In the genomic region with DNA sequence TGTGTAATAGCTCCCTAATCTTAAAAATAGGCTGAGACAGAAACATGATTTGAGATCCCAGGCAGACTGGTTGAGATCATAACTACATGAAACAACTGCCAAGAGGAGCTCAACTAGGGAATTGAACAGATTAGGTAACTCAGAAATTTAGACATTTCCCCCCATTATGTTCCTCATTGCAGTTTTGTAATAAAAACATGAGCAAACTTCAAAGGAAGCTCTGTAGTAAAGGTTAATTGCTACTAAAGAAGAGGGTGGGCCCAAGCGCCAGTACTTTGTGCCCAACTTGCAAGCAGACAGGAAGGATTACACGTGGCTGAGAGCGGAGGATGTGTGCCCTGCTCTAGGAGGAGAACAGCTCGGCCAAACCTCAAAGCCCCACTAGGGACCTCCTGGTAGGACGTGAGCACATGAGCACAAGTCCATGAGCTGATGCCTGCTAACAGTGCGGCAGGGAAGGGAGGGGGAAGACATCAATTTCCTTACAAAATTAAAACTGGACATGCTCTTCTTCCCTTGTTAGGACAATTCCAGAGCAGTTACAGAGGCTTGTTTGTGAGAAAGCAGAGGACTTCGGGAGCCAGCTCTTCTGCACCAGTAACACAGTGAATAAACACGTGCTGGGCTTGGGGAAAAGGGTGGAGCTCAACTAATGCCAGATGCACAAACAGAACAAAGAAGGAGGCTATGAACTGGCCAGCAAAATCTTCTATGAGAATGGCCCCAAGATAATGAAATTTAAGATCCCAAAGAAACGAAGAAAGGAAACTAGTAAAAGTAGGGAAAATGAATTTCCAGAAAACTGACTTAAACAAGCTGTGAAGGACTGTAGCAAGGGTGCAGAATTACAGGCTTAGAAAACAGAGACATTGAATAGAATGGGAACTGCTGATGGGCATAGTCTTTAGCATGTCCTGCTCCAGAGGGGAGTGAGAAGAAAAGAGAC, we compare ENCODE assay signal across 11 cellular contexts.
A peak's percentile ranks its signal among the peaks of the same experiment; 100 is the strongest.
DNase-seq lines count a peak whose midpoint lies in the region; ATAC-seq lines count a peak whose summit lies in the region.
"Had no signal": no experiment of that assay in that cellular context is flagged by ENCODE, and none has a peak within 500 bp of the region (broad histone marks: within the 10 kb centered on the region; RNA-seq: fewer than 3 reads in every experiment).

No MANE protein-coding gene starts in this region.

- H3K4me3 ChIP-seq in naive thymus-derived CD4-positive, alpha-beta T cell (ENCODE audit: low read length), result no peak overlapping the region

- H3K4me1 Mint-ChIP-seq in naive thymus-derived CD4-positive, alpha-beta T cell, result peaks cover 0 to 2% (median 0%) of the 10 kb centered on the region in 7 donors
- H3K4me1 Mint-ChIP-seq in activated CD4-positive, alpha-beta T cell treated with anti-CD3 and anti-CD28 coated beads for 36 hours, result no peaks in the 10 kb centered on the region
- H3K4me1 Mint-ChIP-seq: stimulated activated memory B cell treated with anti-CD40 and anti-IgM and Interleukin-4, amounts not matched to agents 10 μg/mL and 1 μg/mL and 100 μg/mL, for 72 hours had no signal

- H3K36me3 ChIP-seq in naive thymus-derived CD4-positive, alpha-beta T cell (ENCODE audit: control insufficient read depth in 2 of 3, insufficient read depth in 3 of 3, low read length in 3 of 3), result no peaks in the 10 kb centered on the region

- CTCF ChIA-PET in naive thymus-derived CD4-positive, alpha-beta T cell (lab: Charles Lee), result no interaction called here
- CTCF ChIA-PET in activated CD4-positive, alpha-beta T cell treated with anti-CD3 and anti-CD28 coated beads for 36 hours (lab: Charles Lee), result no interaction called here

- peak; percentile 26 for ATAC-seq in naive thymus-derived CD4-positive, alpha-beta T cell
- no peak for ATAC-seq in activated CD4-positive, alpha-beta T cell treated with anti-CD3 and anti-CD28 coated beads for 36 hours
- ATAC-seq: stimulated activated memory B cell treated with anti-CD40 and anti-IgM and Interleukin-4, amounts not matched to agents 10 μg/mL and 1 μg/mL and 100 μg/mL, for 72 hours had no signal

- no peak overlapping the region for H3K27ac ChIP-seq in naive thymus-derived CD4-positive, alpha-beta T cell (ENCODE audit: low read depth, low read length)

- H3K36me3 Mint-ChIP-seq in naive thymus-derived CD4-positive, alpha-beta T cell, result no peaks in the 10 kb centered on the region
- H3K36me3 Mint-ChIP-seq in activated CD4-positive, alpha-beta T cell treated with anti-CD3 and anti-CD28 coated beads for 36 hours (ENCODE audit: low read depth), result no peaks in the 10 kb centered on the region
- H3K36me3 Mint-ChIP-seq: stimulated activated memory B cell treated with anti-CD40 and anti-IgM and Interleukin-4, amounts not matched to agents 10 μg/mL and 1 μg/mL and 100 μg/mL, for 72 hours had no signal

- POLR2A ChIA-PET in naive thymus-derived CD4-positive, alpha-beta T cell (lab: Charles Lee), result no interaction called here
- POLR2A ChIA-PET in activated CD4-positive, alpha-beta T cell treated with anti-CD3 and anti-CD28 coated beads for 36 hours (lab: Charles Lee), result no interaction called here

- no peaks in the 10 kb centered on the region for H3K9me3 ChIP-seq in naive thymus-derived CD4-positive, alpha-beta T cell (ENCODE audit: control insufficient read depth in 2 of 3, low read length in 3 of 3)

- peak; percentile 6 for DNase-seq in NOMO-1 treated with dmso at 0.1 percent for 144 hours (lab: John Stamatoyannopoulos, UW; ENCODE audit: unreplicated experiment)
- peak; percentile 5 for DNase-seq in globus pallidus (ENCODE audit: low spot score)
- peak in 1 of 9 donors; percentile 1 for DNase-seq in naive thymus-derived CD4-positive, alpha-beta T cell
- no peak for DNase-seq in kidney glomerular epithelial cell (lab: John Stamatoyannopoulos, UW)
- no peak for DNase-seq in activated CD4-positive, alpha-beta T cell treated with anti-CD3 and anti-CD28 coated beads for 36 hours
- DNase-seq in occipital lobe (lab: John Stamatoyannopoulos, UW), result no peak
- no peak for DNase-seq in H4 (ENCODE audit: low spot score)
- DNase-seq: activated naive CD4-positive, alpha-beta T cell treated with Interleukin-2 at 50 U/mL for 16 hours; DND-41; NCI-H1436 treated with DMSO at 0.1 percent for 48 hours had no signal

- H3K4me3 Mint-ChIP-seq in naive thymus-derived CD4-positive, alpha-beta T cell, result no peak overlapping the region
- no peak overlapping the region for H3K4me3 Mint-ChIP-seq in activated CD4-positive, alpha-beta T cell treated with anti-CD3 and anti-CD28 coated beads for 36 hours
- H3K4me3 Mint-ChIP-seq: stimulated activated memory B cell treated with anti-CD40 and anti-IgM and Interleukin-4, amounts not matched to agents 10 μg/mL and 1 μg/mL and 100 μg/mL, for 72 hours had no signal

- H3K27ac Mint-ChIP-seq in naive thymus-derived CD4-positive, alpha-beta T cell, result peak overlapping the region in 1 of 9 donors; percentile 32
- no peak overlapping the region for H3K27ac Mint-ChIP-seq in activated CD4-positive, alpha-beta T cell treated with anti-CD3 and anti-CD28 coated beads for 36 hours
- H3K27ac Mint-ChIP-seq: stimulated activated memory B cell treated with anti-CD40 and anti-IgM and Interleukin-4, amounts not matched to agents 10 μg/mL and 1 μg/mL and 100 μg/mL, for 72 hours had no signal

- no peaks in the 10 kb centered on the region for H3K27me3 ChIP-seq in naive thymus-derived CD4-positive, alpha-beta T cell (ENCODE audit: control insufficient read depth in 2 of 2, insufficient read depth in 2 of 2, low read length in 2 of 2)

- no peaks in the 10 kb centered on the region for H3K4me1 ChIP-seq in naive thymus-derived CD4-positive, alpha-beta T cell (ENCODE audit: control insufficient read depth in 2 of 2, insufficient read depth in 2 of 2, low read length in 2 of 2)

- peaks cover 0 to 7% (median 0%) of the 10 kb centered on the region in 11 donors for H3K9me3 Mint-ChIP-seq in naive thymus-derived CD4-positive, alpha-beta T cell
- no peaks in the 10 kb centered on the region for H3K9me3 Mint-ChIP-seq in activated CD4-positive, alpha-beta T cell treated with anti-CD3 and anti-CD28 coated beads for 36 hours (ENCODE audit: low read depth)
- H3K9me3 Mint-ChIP-seq: stimulated activated memory B cell treated with anti-CD40 and anti-IgM and Interleukin-4, amounts not matched to agents 10 μg/mL and 1 μg/mL and 100 μg/mL, for 72 hours had no signal

- H3K27me3 Mint-ChIP-seq in naive thymus-derived CD4-positive, alpha-beta T cell, result peaks cover 5 to 25% (median 15%) of the 10 kb centered on the region in 5 donors
- peaks cover 17% of the 10 kb centered on the region for H3K27me3 Mint-ChIP-seq in activated CD4-positive, alpha-beta T cell treated with anti-CD3 and anti-CD28 coated beads for 36 hours
- H3K27me3 Mint-ChIP-seq: stimulated activated memory B cell treated with anti-CD40 and anti-IgM and Interleukin-4, amounts not matched to agents 10 μg/mL and 1 μg/mL and 100 μg/mL, for 72 hours had no signal

- intact Hi-C loops in naive thymus-derived CD4-positive, alpha-beta T cell (cut with micrococcal nuclease), result no loop called here
- intact Hi-C loops in activated CD4-positive, alpha-beta T cell treated with anti-CD3 and anti-CD28 coated beads for 36 hours (cut with DNase I, micrococcal nuclease), result no loop called here

Comparison
In these comparisons a context has a peak if more than half of its experiments do, and no peak if none do; other contexts are left out.
1. DNase-seq: peak in NOMO-1 treated with dmso at 0.1 percent for 144 hours (single experiment) and globus pallidus (single experiment); none in kidney glomerular epithelial cell (single experiment), activated CD4-positive, alpha-beta T cell treated with anti-CD3 and anti-CD28 coated beads for 36 hours (single experiment), occipital lobe (single experiment) and H4 (single experiment).